1 cellular context compared by ENCODE assay signal in the genomic region with DNA sequence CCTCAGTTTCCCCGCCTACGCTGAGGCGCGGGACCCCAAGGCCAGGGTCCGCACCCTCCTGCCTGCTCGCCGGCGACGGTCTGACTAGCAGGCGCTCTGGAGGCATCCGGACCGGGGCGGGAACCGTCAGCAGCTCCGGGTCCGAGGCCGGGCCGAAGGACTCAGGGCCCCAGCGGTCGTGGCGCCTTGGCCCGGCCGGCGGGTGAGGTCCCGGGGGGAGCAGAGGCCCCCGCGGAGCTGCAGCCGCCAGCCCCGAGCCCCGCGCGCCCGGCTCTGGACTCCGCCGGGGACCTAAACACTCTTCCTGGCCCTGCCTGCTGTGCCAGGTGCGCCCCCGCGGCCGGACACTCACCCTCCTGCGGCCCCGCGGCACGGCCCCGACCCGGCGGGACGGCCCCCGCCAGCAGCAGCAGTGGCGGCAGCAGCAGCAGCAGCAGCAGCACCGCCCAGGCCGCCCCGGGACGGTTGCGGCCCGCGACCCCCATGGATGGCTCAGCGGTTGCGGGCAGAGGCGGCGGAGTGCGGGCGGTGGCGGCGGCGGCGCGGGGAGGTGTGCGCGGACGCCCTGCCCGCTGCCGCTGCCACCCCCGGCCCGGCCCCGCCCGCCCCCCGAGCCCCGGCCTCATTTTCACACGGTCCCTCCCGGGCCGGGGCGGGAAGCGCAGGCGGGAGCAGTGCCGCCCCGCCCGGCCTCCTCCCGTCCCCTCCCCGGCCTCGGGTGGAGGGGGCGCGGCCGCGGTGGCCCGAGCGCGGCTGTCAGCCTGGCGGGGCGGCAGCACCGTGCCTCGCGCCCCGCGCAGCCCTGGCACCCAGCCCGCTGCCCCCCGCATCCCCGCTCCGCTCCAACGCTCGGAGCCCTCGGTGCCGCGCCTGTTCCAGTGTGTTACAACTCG.
TF ChIP-seq lines count a peak whose summit lies in the region.

A gene (minus strand): TSS at position 556 of the 893 bp plus-strand sequence. CDS start 71 bp downstream, at position 485.

TF ChIP-seq in A549, 52 proteins besides CTCF, POLR2A, EP300 and RAD21 (continued from another document):
- TF ChIP-seq HOXB13 (CRISPR knock-in tag; IDR thresholded peaks at IDR 0.05; ENCODE audit: low read depth), result no peak
- TF ChIP-seq POLR2AphosphoS2 (conservative IDR thresholded peaks at IDR 0.05; ENCODE audit: low read length), result no peak
- TF ChIP-seq HOXA7 (CRISPR knock-in tag; IDR thresholded peaks at IDR 0.05), result no peak
- no peak for TF ChIP-seq CHD2 (IDR thresholded peaks at IDR 0.05; ENCODE audit: low read length, partially characterized antibody)
- no peak for TF ChIP-seq CEBPB (IDR thresholded peaks at IDR 0.05)
- TF ChIP-seq ZNF302 (CRISPR knock-in tag; IDR thresholded peaks at IDR 0.05), result no peak
- TF ChIP-seq SMC3 (IDR thresholded peaks at IDR 0.05), result no peak
- no peak for TF ChIP-seq CBX8 (IDR thresholded peaks at IDR 0.05)
- TF ChIP-seq CBX2 (IDR thresholded peaks at IDR 0.05; ENCODE audit: borderline replicate concordance, low read depth), result no peak
- no peak for TF ChIP-seq RCOR1 (IDR thresholded peaks at IDR 0.05; ENCODE audit: low read depth, low read length)
